ENCODE assay signal across 7 cellular contexts in genomic region chr9:135499326-135500070, GRCh38.
A peak's percentile ranks its signal among the peaks of the same experiment; 100 is the strongest.
DNase-seq lines count a peak whose midpoint lies in the region; ATAC-seq and FAIRE-seq lines count a peak whose summit lies in the region.

No MANE protein-coding gene starts in this region.

- ATAC-seq in HG03460 (IDR thresholded peaks at IDR 0.05; ENCODE audit: unreplicated experiment) (peak; percentile 65), memory B cell (ENCODE audit: low read depth) (peak; percentile 57)
- ATAC-seq in effector memory CD8-positive, alpha-beta T cell (replicated peaks), result peak; percentile 63

- H3K36me3 Mint-ChIP-seq in effector memory CD8-positive, alpha-beta T cell (ENCODE audit: insufficient read depth), result peaks cover 19% of the 10 kb centered on the region
- peaks cover 14% of the 10 kb centered on the region for H3K36me3 Mint-ChIP-seq in memory B cell

- H3K9me3 Mint-ChIP-seq in effector memory CD8-positive, alpha-beta T cell, result no peaks in the 10 kb centered on the region
- no peaks in the 10 kb centered on the region for H3K9me3 Mint-ChIP-seq in memory B cell

- peak overlapping the region; percentile 93 to 96 for H3K27ac Mint-ChIP-seq in effector memory CD8-positive, alpha-beta T cell
- H3K27ac Mint-ChIP-seq in memory B cell, result peak overlapping the region; percentile 20

- FAIRE-seq in GM18507 (lab: Jason Lieb, UNC), result peak; percentile 78

- DNase-seq in GM18507 (ENCODE audit: extremely low spot score, insufficient read length, low read depth) (peak; percentile 69), NCI-H82 (lab: John Stamatoyannopoulos, UW) (peak; percentile 92), memory B cell (ENCODE audit: low spot score in 2 of 2) (peak; percentile 77 to 88)
- peak; percentile 81 to 87 for DNase-seq in activated CD8-positive, alpha-beta memory T cell treated with anti-CD3 and anti-CD28 coated beads for 4 hours (ENCODE audit: low read depth in 2 of 2)
- peak; percentile 81 to 85 (median 83) for DNase-seq in effector memory CD8-positive, alpha-beta T cell
- peak; percentile 77 to 87 (median 85) for DNase-seq in stimulated activated CD4-positive, alpha-beta T cell treated with anti-CD3 and anti-CD28 coated beads, TNF-alpha, amount 100 ng/mL, for 24 hours (ENCODE audit: low read depth in 3 of 3)

- H3K4me1 Mint-ChIP-seq in effector memory CD8-positive, alpha-beta T cell (ENCODE audit: low read depth in 2 of 2), result peaks cover 18 to 22% of the 10 kb centered on the region in 2 donors
- peaks cover 16% of the 10 kb centered on the region for H3K4me1 Mint-ChIP-seq in memory B cell

- peaks cover 11 to 22% of the 10 kb centered on the region in 2 donors for H3K27me3 Mint-ChIP-seq in effector memory CD8-positive, alpha-beta T cell
- H3K27me3 Mint-ChIP-seq in memory B cell, result no peaks in the 10 kb centered on the region

- peak overlapping the region; percentile 90 to 92 for H3K4me3 Mint-ChIP-seq in effector memory CD8-positive, alpha-beta T cell
- peak overlapping the region; percentile 84 for H3K4me3 Mint-ChIP-seq in memory B cell

Comparison
In these comparisons a context has a peak if more than half of its experiments do, and no peak if none do; other contexts are left out.
1. Peak in every context shown above with its lines: DNase-seq and ATAC-seq.